Comparison of ENCODE assay signal across 1 cellular context in the genomic region with DNA sequence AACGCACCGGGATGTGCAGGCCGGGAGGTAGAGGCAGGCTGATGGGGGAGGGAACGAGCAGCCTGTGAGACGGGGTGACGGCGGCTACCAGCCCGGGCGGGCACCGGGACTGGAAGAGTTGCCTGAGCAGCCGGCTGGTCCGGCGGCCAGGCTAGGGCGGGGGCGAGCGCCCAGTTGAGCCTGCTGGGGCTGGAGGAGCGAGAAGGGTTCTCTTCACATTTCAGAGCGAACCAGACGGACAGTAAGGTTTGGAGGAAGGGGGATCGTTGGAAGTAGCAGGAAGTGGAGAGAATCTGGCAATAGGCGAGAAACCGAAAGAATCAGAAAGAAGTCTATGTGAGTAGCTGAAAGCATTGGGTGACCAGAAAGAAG.
TF ChIP-seq lines count a peak whose summit lies in the region.

No MANE protein-coding gene starts in this region.

TF ChIP-seq in neural cell, 6 proteins besides CTCF, POLR2A, EP300 and RAD21:
- TF ChIP-seq MXI1 (conservative IDR thresholded peaks at IDR 0.05; ENCODE audit: poor library complexity, severe bottlenecking), result peak; percentile 25
